ENCODE assay signal across 8 cellular contexts in genomic region chr3:88148651-88149050, GRCh38. TPM values are rescaled to one million over a fixed set of nuclear protein-coding genes. Genes with fewer than 3 reads are reported as not detected.
DNase-seq lines count a peak whose midpoint lies in the region; ATAC-seq and TF ChIP-seq lines count a peak whose summit lies in the region.

No MANE protein-coding gene starts in this region.

- intact Hi-C loops in dendritic cell treated with granulocyte-macrophage colony-stimulating factor and Interleukin-4, amounts not matched to agents 40 ng/mL and 50 ng/mL, for 4 days (cut with micrococcal nuclease), result no loop called here

- H3K27ac ChIP-seq in KOPT-K1 (ENCODE audit: low read depth, low read length, poor library complexity, severe bottlenecking), result peak overlapping the region; percentile 94

- H3K4me1 Mint-ChIP-seq in dendritic cell treated with granulocyte-macrophage colony-stimulating factor and Interleukin-4, amounts not matched to agents 40 ng/mL and 50 ng/mL, for 4 days (ENCODE audit: low read depth), result peaks cover 32% of the 10 kb centered on the region
- peaks cover 22 to 45% (median 35%) of the 10 kb centered on the region in 4 donors for H3K4me1 Mint-ChIP-seq in naive thymus-derived CD8-positive, alpha-beta T cell

- peak overlapping the region; percentile 95 for H3K4me3 ChIP-seq in AG04449 (ENCODE audit: low read depth, low read length)

- no peak for ATAC-seq in naive thymus-derived CD8-positive, alpha-beta T cell
- ATAC-seq in HG03354 (IDR thresholded peaks at IDR 0.05; ENCODE audit: poor library complexity, severe bottlenecking, unreplicated experiment), result no peak
- no peak for ATAC-seq in HG03442 (IDR thresholded peaks at IDR 0.05; ENCODE audit: unreplicated experiment)

- CTCF ChIA-PET in AG04449 (lab: Yijun Ruan, JAX), result interaction anchor here (1.1 to 3.4 kb wide), 4 partner anchors 10 to 798 kb away, joined by 3 to 13 read pairs (median 5); no protein-coding TSS in a partner anchor

- H3K4me3 Mint-ChIP-seq in dendritic cell treated with granulocyte-macrophage colony-stimulating factor and Interleukin-4, amounts not matched to agents 40 ng/mL and 50 ng/mL, for 4 days, result peak overlapping the region; percentile 86
- peak overlapping the region; percentile 92 to 100 (median 96) for H3K4me3 Mint-ChIP-seq in naive thymus-derived CD8-positive, alpha-beta T cell

- POLR2A ChIA-PET in AG04449 (lab: Yijun Ruan, JAX), result no interaction called here
- POLR2A ChIA-PET in naive thymus-derived CD8-positive, alpha-beta T cell (lab: Charles Lee), result interaction anchor here (0.8 to 4.6 kb wide), 5 partner anchors 12 to 921 kb away, joined by 4 to 68 read pairs (median 11); partner anchors contain the start of genes CGGBP1, CHMP2B and ZNF654

- DNase-seq in AG04449 (ENCODE audit: low read depth, low spot score), result no peak
- no peak for DNase-seq in naive thymus-derived CD8-positive, alpha-beta T cell
- DNase-seq in OCI-M1 (lab: John Stamatoyannopoulos, UW), result no peak
- no peak for DNase-seq in stimulated activated CD8-positive, alpha-beta memory T cell treated with anti-CD3 and anti-CD28 coated beads, Interleukin-4, amount 100 ng/mL, for 48 hours

- H3K9me3 Mint-ChIP-seq in dendritic cell treated with granulocyte-macrophage colony-stimulating factor and Interleukin-4, amounts not matched to agents 40 ng/mL and 50 ng/mL, for 4 days, result no peaks in the 10 kb centered on the region
- no peaks in the 10 kb centered on the region for H3K9me3 Mint-ChIP-seq in naive thymus-derived CD8-positive, alpha-beta T cell

- peaks cover 13% of the 10 kb centered on the region for H3K36me3 ChIP-seq in KOPT-K1 (ENCODE audit: insufficient read depth, low read length)

- no peaks in the 10 kb centered on the region for H3K27me3 Mint-ChIP-seq in dendritic cell treated with granulocyte-macrophage colony-stimulating factor and Interleukin-4, amounts not matched to agents 40 ng/mL and 50 ng/mL, for 4 days
- H3K27me3 Mint-ChIP-seq in naive thymus-derived CD8-positive, alpha-beta T cell, result no peaks in the 10 kb centered on the region

- H3K9me3 ChIP-seq in KOPT-K1 (ENCODE audit: insufficient read depth, low read length, poor library complexity, severe bottlenecking), result no peaks in the 10 kb centered on the region

- peaks cover 26% of the 10 kb centered on the region for H3K36me3 Mint-ChIP-seq in dendritic cell treated with granulocyte-macrophage colony-stimulating factor and Interleukin-4, amounts not matched to agents 40 ng/mL and 50 ng/mL, for 4 days (ENCODE audit: low read depth)
- peaks cover 0 to 6% (median 0%) of the 10 kb centered on the region in 3 donors for H3K36me3 Mint-ChIP-seq in naive thymus-derived CD8-positive, alpha-beta T cell

- H3K27ac Mint-ChIP-seq in dendritic cell treated with granulocyte-macrophage colony-stimulating factor and Interleukin-4, amounts not matched to agents 40 ng/mL and 50 ng/mL, for 4 days, result peak overlapping the region; percentile 98
- peak overlapping the region; percentile 88 to 97 (median 95) for H3K27ac Mint-ChIP-seq in naive thymus-derived CD8-positive, alpha-beta T cell

- no peak for TF ChIP-seq CTCF in AG04449 (IDR thresholded peaks at IDR 0.05; ENCODE audit: insufficient read depth, low read length, missing control alignments)

RNA-seq across cellular contexts. Expression of gene C3orf38, which starts 1.1 kb away (rescaled TPM):
- total RNA-seq in naive thymus-derived CD8-positive, alpha-beta T cell, result 10 to 100 TPM; 41.3 to 46.6 TPM
- polyA plus RNA-seq in naive thymus-derived CD8-positive, alpha-beta T cell, result 10 to 100 TPM; 16.9 to 19.4 (median 17.8) TPM
